16 cellular contexts compared by ENCODE assay signal in genomic region chr12:105420046-105420445, GRCh38.
"Had no signal": no experiment of that assay in that cellular context is flagged by ENCODE, and none has a peak within 500 bp of the region (broad histone marks: within the 10 kb centered on the region; RNA-seq: fewer than 3 reads in every experiment).

No MANE protein-coding gene starts in this region.

- H3K9me3 Mint-ChIP-seq: endodermal cell; memory B cell; naive thymus-derived CD8-positive, alpha-beta T cell; stimulated activated effector memory CD8-positive, alpha-beta T cell treated with anti-CD3 and anti-CD28 coated beads, Interleukin-12 subunit alpha, Interleukin-12 subunit beta, amount 100 ng/mL, for 72 hours had no signal

- H3K4me2 ChIP-seq: hepatocyte had no signal

- H3K79me2 ChIP-seq: hepatocyte had no signal

- H3K4me1 Mint-ChIP-seq: memory B cell; stimulated activated effector memory CD8-positive, alpha-beta T cell treated with anti-CD3 and anti-CD28 coated beads, Interleukin-12 subunit alpha, Interleukin-12 subunit beta, amount 100 ng/mL, for 72 hours had no signal

- H3K27me3 ChIP-seq: colonic mucosa, foreskin keratinocyte, hepatocyte, pancreas, suprapubic skin, thyroid gland, upper lobe of left lung, uterus had no signal

- H2AFZ ChIP-seq: hepatocyte had no signal

- H3K27ac ChIP-seq: colonic mucosa, foreskin keratinocyte, hepatocyte, left ventricle myocardium inferior, lower lobe of right lung, pancreas, suprapubic skin, thyroid gland, upper lobe of left lung had no signal

- H3K4me1 ChIP-seq: colonic mucosa, pancreas, thyroid gland, upper lobe of left lung had no signal

- H3K4me3 Mint-ChIP-seq: endodermal cell; memory B cell; naive thymus-derived CD8-positive, alpha-beta T cell; stimulated activated effector memory CD8-positive, alpha-beta T cell treated with anti-CD3 and anti-CD28 coated beads, Interleukin-12 subunit alpha, Interleukin-12 subunit beta, amount 100 ng/mL, for 72 hours had no signal

- H3K36me3 ChIP-seq: colonic mucosa, left ventricle myocardium inferior, lower lobe of right lung, pancreas, suprapubic skin, thyroid gland, upper lobe of left lung, uterus had no signal

- H3K36me3 Mint-ChIP-seq: memory B cell; naive thymus-derived CD8-positive, alpha-beta T cell; stimulated activated effector memory CD8-positive, alpha-beta T cell treated with anti-CD3 and anti-CD28 coated beads, Interleukin-12 subunit alpha, Interleukin-12 subunit beta, amount 100 ng/mL, for 72 hours had no signal

- H3K27ac Mint-ChIP-seq: endodermal cell; memory B cell; naive thymus-derived CD8-positive, alpha-beta T cell; progenitor cell of endocrine pancreas; stimulated activated effector memory CD8-positive, alpha-beta T cell treated with anti-CD3 and anti-CD28 coated beads, Interleukin-12 subunit alpha, Interleukin-12 subunit beta, amount 100 ng/mL, for 72 hours had no signal

- DNase-seq: kidney had no signal

- H3K9me3 ChIP-seq: colonic mucosa, left ventricle myocardium inferior, lower lobe of right lung, pancreas, suprapubic skin, thyroid gland, upper lobe of left lung, uterus had no signal

- H3K4me3 ChIP-seq: colonic mucosa, hepatocyte, left ventricle myocardium inferior, lower lobe of right lung, pancreas, suprapubic skin, thyroid gland, upper lobe of left lung, uterus had no signal
